Comparison of ENCODE assay signal across 1 cellular context in genomic region chr12:57518920-57519757, GRCh38.
TF ChIP-seq lines count a peak whose summit lies in the region.

No MANE protein-coding gene starts in this region.

TF ChIP-seq in SK-N-SH treated with all-trans-retinoic acid at 6 μM for 48 hours, 23 proteins besides CTCF, POLR2A, EP300 and RAD21 (continued from another document):
- TF ChIP-seq PATZ1 (CRISPR knock-in tag; IDR thresholded peaks at IDR 0.05; ENCODE audit: borderline replicate concordance), result no peak
- no peak for TF ChIP-seq OSR1 (CRISPR knock-in tag; IDR thresholded peaks at IDR 0.05)
- no peak for TF ChIP-seq GLIS3 (CRISPR knock-in tag; IDR thresholded peaks at IDR 0.05)
- no peak for TF ChIP-seq RARB (CRISPR knock-in tag; IDR thresholded peaks at IDR 0.05)
- no peak for TF ChIP-seq ARNTL (CRISPR knock-in tag; IDR thresholded peaks at IDR 0.05; ENCODE audit: borderline replicate concordance, low read depth)
- TF ChIP-seq ZNF8 (CRISPR knock-in tag; IDR thresholded peaks at IDR 0.05), result no peak
- no peak for TF ChIP-seq CSRNP3 (CRISPR knock-in tag; IDR thresholded peaks at IDR 0.05)
- TF ChIP-seq ZNF70 (CRISPR knock-in tag; IDR thresholded peaks at IDR 0.05), result no peak
- no peak for TF ChIP-seq ESRRG (CRISPR knock-in tag; IDR thresholded peaks at IDR 0.05)
- TF ChIP-seq ISL1 (CRISPR knock-in tag; IDR thresholded peaks at IDR 0.05), result no peak
